20 cellular contexts compared by ENCODE assay signal in genomic region chr20:51573576-51574243, GRCh38. TPM values are rescaled to one million over a fixed set of nuclear protein-coding genes. Genes with fewer than 3 reads are reported as not detected.
DNase-seq lines count a peak whose midpoint lies in the region; ATAC-seq, FAIRE-seq and TF ChIP-seq lines count a peak whose summit lies in the region.
"Had no signal": no experiment of that assay in that cellular context is flagged by ENCODE, and none has a peak within 500 bp of the region (broad histone marks: within the 10 kb centered on the region; RNA-seq: fewer than 3 reads in every experiment).

No MANE protein-coding gene starts in this region.

- no peak for TF ChIP-seq POLR2A in endothelial cell of umbilical vein (IDR thresholded peaks at IDR 0.05; ENCODE audit: low read depth, low read length)

- H3K36me3 ChIP-seq in PC-3 (ENCODE audit: low read depth, low read length): no peaks in the 10 kb centered on the region
- H3K36me3 ChIP-seq in endothelial cell of umbilical vein (ENCODE audit: control insufficient read depth in 2 of 2, extremely low read depth in 1 of 2, insufficient read depth in 2 of 2, low read length in 2 of 2): no peaks in the 10 kb centered on the region
- no peaks in the 10 kb centered on the region for H3K36me3 ChIP-seq in psoas muscle (ENCODE audit: insufficient read depth in 1 of 2, low read depth in 1 of 2)
- H3K36me3 ChIP-seq: adrenal gland had no signal

- peaks cover 25% of the 10 kb centered on the region for H3K4me1 ChIP-seq in PC-3 (ENCODE audit: insufficient read depth, low read length)
- peaks cover 13% of the 10 kb centered on the region for H3K4me1 ChIP-seq in endothelial cell of umbilical vein (ENCODE audit: control insufficient read depth, extremely low read depth, insufficient read depth, low read length)
- H3K4me1 ChIP-seq in psoas muscle: peaks cover 9% of the 10 kb centered on the region
- H3K4me1 ChIP-seq: adrenal gland had no signal

- DNase-seq in AG20443 (ENCODE audit: low spot score) (peak; percentile 81), PC-3 (peak; percentile 80), endothelial cell of umbilical vein (ENCODE audit: low read depth, low spot score) (peak; percentile 45), psoas muscle (peak; percentile 56 to 65), epidermal melanocyte (ENCODE audit: insufficient read length, low spot score) (no peak), NCI-H1092 (lab: John Stamatoyannopoulos, UW) (no peak), C1 segment of cervical spinal cord (lab: John Stamatoyannopoulos, UW) (no peak), GM10266 (ENCODE audit: extremely low spot score) (no peak)
- DNase-seq: activated gamma-delta T cell; adrenal gland; erythroblast; NCI-H1417 treated with DMSO at 0.1 percent for 48 hours; NCI-H510A; nucleus accumbens; retina; stimulated activated CD4-positive, alpha-beta T cell treated with anti-CD3 and anti-CD28 coated beads, Interleukin-12 subunit alpha, Interleukin-12 subunit beta, amount 100 ng/mL, for 4 hours; T-helper 9 cell had no signal

- H3K27me3 ChIP-seq in PC-3 (ENCODE audit: low read length) (no peaks in the 10 kb centered on the region), endothelial cell of umbilical vein (ENCODE audit: control insufficient read depth in 2 of 2, insufficient read depth in 2 of 2, low read length in 2 of 2) (peaks cover 0 to 2% of the 10 kb centered on the region in 2 experiments), psoas muscle (ENCODE audit: insufficient read depth in 3 of 3, low read length in 2 of 3) (no peaks in the 10 kb centered on the region)
- H3K27me3 ChIP-seq: adrenal gland had no signal

- H3K9me3 ChIP-seq in PC-3 (ENCODE audit: low read length) (no peaks in the 10 kb centered on the region), endothelial cell of umbilical vein (replicated peaks; ENCODE audit: control insufficient read depth, insufficient read depth, low read length) (no peaks in the 10 kb centered on the region), psoas muscle (no peaks in the 10 kb centered on the region)
- H3K9me3 ChIP-seq: adrenal gland had no signal

- no peak overlapping the region for H3K27ac ChIP-seq in PC-3 (ENCODE audit: low read length)
- no peak overlapping the region for H3K27ac ChIP-seq in endothelial cell of umbilical vein (ENCODE audit: insufficient read depth, low read depth, low read length)
- no peak overlapping the region for H3K27ac ChIP-seq in psoas muscle
- H3K27ac ChIP-seq: adrenal gland had no signal

- H3K9me2 ChIP-seq in PC-3 (replicated peaks; ENCODE audit: low read length): no peaks in the 10 kb centered on the region

- intact Hi-C loops in PC-3 (cut with micrococcal nuclease) (no loop called here), endothelial cell of umbilical vein (cut with micrococcal nuclease) (no loop called here), psoas muscle (cut with DNase I) (no loop called here)

- peaks cover 5% of the 10 kb centered on the region for H3F3A ChIP-seq in PC-3 (ENCODE audit: low read length, unreplicated experiment)

- H4K20me1 ChIP-seq in PC-3 (ENCODE audit: low read length): no peaks in the 10 kb centered on the region
- H4K20me1 ChIP-seq in endothelial cell of umbilical vein (replicated peaks; ENCODE audit: control insufficient read depth, extremely low read depth, insufficient read depth, low read length): no peaks in the 10 kb centered on the region

- no peak for FAIRE-seq in endothelial cell of umbilical vein (lab: Jason Lieb, UNC)
- FAIRE-seq: GM18507, H54 had no signal

- BruUV-seq in PC-3 (replicated peaks; lab: Mats Ljungman, UMichigan): no TSS peak
- no TSS peak for BruUV-seq in endothelial cell of umbilical vein (replicated peaks; lab: Mats Ljungman, UMichigan)

- no peak overlapping the region for H3K9ac ChIP-seq in PC-3 (ENCODE audit: low read length)
- H3K9ac ChIP-seq in endothelial cell of umbilical vein (replicated peaks; ENCODE audit: extremely low read depth, insufficient read depth, low read length): no peak overlapping the region

- POLR2A ChIA-PET in PC-3 (lab: Charles Lee; ENCODE audit: unreplicated experiment) (interaction anchor here (0.6 to 1.1 kb wide), 4 partner anchors 10 to 149 kb away, joined by 3 to 6 read pairs (median 5); no protein-coding TSS in a partner anchor), endothelial cell of umbilical vein (lab: Charles Lee) (no interaction called here)

- no peaks in the 10 kb centered on the region for H3K9me1 ChIP-seq in endothelial cell of umbilical vein (replicated peaks; ENCODE audit: control insufficient read depth, extremely low read depth, insufficient read depth, low read length)

- H2AFZ ChIP-seq in PC-3 (ENCODE audit: low read length) (no peak overlapping the region), endothelial cell of umbilical vein (ENCODE audit: low read depth, low read length) (no peak overlapping the region)

- peak overlapping the region; percentile 11 for H3K4me2 ChIP-seq in PC-3 (ENCODE audit: low read length)
- H3K4me2 ChIP-seq in endothelial cell of umbilical vein (ENCODE audit: insufficient read depth, low read length): no peak overlapping the region

- CTCF ChIA-PET in PC-3 (lab: Charles Lee) (interaction anchor here (0.5 to 1.7 kb wide), 2 partner anchors 21 to 54 kb away, joined by 5 to 10 read pairs; no protein-coding TSS in a partner anchor), endothelial cell of umbilical vein (lab: Charles Lee) (interaction anchor here (1.3 to 5.7 kb wide), 3 partner anchors 11 to 188 kb away, joined by 3 to 32 read pairs (median 11); no protein-coding TSS in a partner anchor)

- WGBS in psoas muscle, 3 donors: 40 to 65% (median 60%) methylated on average over 8 of the region's 8 CpGs

- ATAC-seq in PC-3 (peak; percentile 85), psoas muscle (no peak)
- ATAC-seq: WTC11 had no signal

- dilution Hi-C loops in endothelial cell of umbilical vein (cut with MboI; ENCODE audit: extremely low pct_ligation_motif_present, low sequenced_read_pairs): no loop called here

- TF ChIP-seq CTCF in PC-3 (conservative IDR thresholded peaks at IDR 0.05; ENCODE audit: low read depth, low read length) (no peak), endothelial cell of umbilical vein (IDR thresholded peaks at IDR 0.05; ENCODE audit: extremely low read depth in 1 of 2, insufficient read depth in 1 of 2, low read depth in 1 of 2, low read length in 2 of 2) (no peak), psoas muscle (IDR thresholded peaks at IDR 0.05) (no peak), GM10266 (IDR thresholded peaks at IDR 0.05; ENCODE audit: control insufficient read depth, insufficient read depth, low read depth, missing control alignments) (no peak)

- H3K4me3 ChIP-seq in PC-3 (ENCODE audit: low read length) (no peak overlapping the region), endothelial cell of umbilical vein (replicated peaks in 1 of 3; ENCODE audit: insufficient read depth in 1 of 3, low read depth in 1 of 3, low read length in 3 of 3) (no peak overlapping the region), psoas muscle (no peak overlapping the region)
- H3K4me3 ChIP-seq: adrenal gland had no signal

- H3K79me2 ChIP-seq in PC-3 (ENCODE audit: low read length) (no peaks in the 10 kb centered on the region), endothelial cell of umbilical vein (ENCODE audit: control insufficient read depth, insufficient read depth, low read length) (no peaks in the 10 kb centered on the region)

TF ChIP-seq in endothelial cell of umbilical vein, 7 proteins besides CTCF, POLR2A, EP300 and RAD21:
- TF ChIP-seq FOS (IDR thresholded peaks at IDR 0.05; ENCODE audit: borderline replicate concordance, insufficient read depth, low read length) (no peak), MYC (IDR thresholded peaks at IDR 0.05; ENCODE audit: low read depth, low read length) (no peak), JUN (IDR thresholded peaks at IDR 0.05; ENCODE audit: borderline replicate concordance, insufficient read depth, insufficient read length, low read depth) (no peak), EZH2 (IDR thresholded peaks at IDR 0.05; ENCODE audit: borderline replicate concordance, low read depth, low read length, severe bottlenecking) (no peak), MAX (IDR thresholded peaks at IDR 0.05; ENCODE audit: insufficient read depth, insufficient read length) (no peak), GATA2 (IDR thresholded peaks at IDR 0.05; ENCODE audit: insufficient read depth, insufficient read length, low read depth, low read length) (no peak), POLR2AphosphoS5 (IDR thresholded peaks at IDR 0.05; ENCODE audit: insufficient read depth, low read depth, low read length) (no peak)

RNA-seq across cellular contexts. Expression of gene NFATC2, which starts 31.2 kb away (rescaled TPM):
- 12.4 and 12.9 TPM in 2 replicates for total RNA-seq in PC-3 (2014; rRNA removed)
- total RNA-seq in endothelial cell of umbilical vein: 12.9 and 13.0 TPM in 2 replicates
- 2.0 and 3.1 TPM in 2 replicates for polyA plus RNA-seq in endothelial cell of umbilical vein
- 3.6 and 3.7 TPM in 2 replicates for polyA plus RNA-seq in endothelial cell of umbilical vein (2011; cell fraction: cytosol; rRNA removed)
- polyA plus RNA-seq in endothelial cell of umbilical vein (2011; cell fraction: nucleus; rRNA removed): 8.8 and 9.8 TPM in 2 replicates
- polyA plus RNA-seq in endothelial cell of umbilical vein (2012): 5.0 and 6.5 TPM in 2 replicates
- polyA minus RNA-seq in endothelial cell of umbilical vein: 4.4 and 8.0 TPM in 2 replicates
- polyA minus RNA-seq in endothelial cell of umbilical vein (2011; cell fraction: cytosol; rRNA and poly(A)+ RNA removed): not detected
- polyA minus RNA-seq in endothelial cell of umbilical vein (2011; cell fraction: nucleus; rRNA and poly(A)+ RNA removed): 16.8 and 24.5 TPM in 2 replicates
- 1 to 10 TPM in 3 of 4 donors, under 1 TPM in 1; 0.64 to 3.1 (median 2.1) TPM for total RNA-seq in psoas muscle
- under 1 TPM; 0.18 to 0.64 (median 0.48) TPM for polyA plus RNA-seq in psoas muscle

Comparison
In these comparisons a context has a peak if more than half of its experiments do, and no peak if none do; other contexts are left out.
1. DNase-seq: peak in AG20443 (single experiment), PC-3 (single experiment), endothelial cell of umbilical vein (single experiment) and psoas muscle (2 of 2); none in epidermal melanocyte (single experiment), NCI-H1092 (single experiment), C1 segment of cervical spinal cord (0 of 14) and GM10266 (single experiment).